Comparison of ENCODE assay signal across 9 cellular contexts in the genomic region with DNA sequence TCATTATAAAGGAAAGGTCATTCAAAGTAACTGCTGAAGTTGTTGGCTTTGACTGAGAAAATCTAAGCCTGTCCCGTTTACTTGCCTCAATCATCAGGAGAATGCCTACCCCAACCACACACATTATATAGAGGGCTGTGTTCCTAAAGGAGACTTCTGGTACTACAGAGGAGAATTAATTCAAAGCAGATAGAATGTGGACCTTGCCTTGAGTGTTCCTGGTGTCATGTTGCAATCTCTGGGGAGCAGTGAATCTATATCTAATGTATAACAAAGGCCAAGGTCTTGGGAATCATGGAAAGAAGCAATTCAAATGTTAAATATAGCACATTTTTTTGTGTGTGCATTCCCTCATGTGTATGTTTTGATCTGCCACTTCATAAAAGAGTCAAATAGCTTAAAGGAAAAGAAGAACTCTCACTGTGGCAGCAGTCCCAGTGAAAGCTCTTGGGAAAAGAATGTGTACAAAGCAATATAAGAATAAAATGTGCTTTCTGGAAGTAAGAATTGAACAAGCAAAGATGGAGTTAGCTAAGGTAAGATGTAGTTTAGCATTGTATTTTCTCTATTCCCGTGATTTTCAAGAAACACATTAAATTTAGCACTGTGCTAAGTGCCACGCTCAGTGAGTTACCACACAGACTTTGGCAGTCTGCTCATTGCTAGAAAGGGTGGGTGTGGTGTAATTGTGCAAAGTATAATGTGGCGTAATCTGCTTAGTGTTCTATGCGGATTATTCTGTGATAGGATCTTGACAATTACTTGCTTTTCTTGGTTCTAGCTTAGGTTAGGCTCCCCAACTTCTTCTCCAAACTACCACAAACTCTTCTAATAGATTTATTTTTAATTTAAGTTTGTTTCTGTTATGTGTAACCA. TPM values are rescaled to one million over a fixed set of nuclear protein-coding genes. Genes with fewer than 3 reads are reported as not detected.
A peak's percentile ranks its signal among the peaks of the same experiment; 100 is the strongest.
DNase-seq lines count a peak whose midpoint lies in the region; ATAC-seq and TF ChIP-seq lines count a peak whose summit lies in the region.
"Had no signal": no experiment of that assay in that cellular context is flagged by ENCODE, and none has a peak within 500 bp of the region (broad histone marks: within the 10 kb centered on the region; RNA-seq: fewer than 3 reads in every experiment).

No MANE protein-coding gene starts in this region.

- H3K9me2 ChIP-seq in SK-N-SH: no peaks in the 10 kb centered on the region

- no peaks in the 10 kb centered on the region for H3F3A ChIP-seq in SK-N-SH (replicated peaks; ENCODE audit: insufficient read depth)

- TF ChIP-seq EP300 in SK-N-SH (IDR thresholded peaks at IDR 0.05; ENCODE audit: borderline replicate concordance in 1 of 2, low read depth in 1 of 2, low read length in 1 of 2): no peak

- H3K79me2 ChIP-seq in SK-N-SH (ENCODE audit: insufficient read depth): no peaks in the 10 kb centered on the region

- H3K9me3 ChIP-seq in SK-N-SH: no peaks in the 10 kb centered on the region
- no peaks in the 10 kb centered on the region for H3K9me3 ChIP-seq in liver (ENCODE audit: control insufficient read depth in 4 of 4, low read length in 3 of 4)
- no peaks in the 10 kb centered on the region for H3K9me3 ChIP-seq in uterus

- WGBS in SK-N-SH (ENCODE audit: low lambda C conversion rate): 56% methylated on average over 5 of the region's 5 CpGs
- WGBS in liver: 39% methylated on average over 5 of the region's 5 CpGs

- H3K27ac ChIP-seq in SK-N-SH (ENCODE audit: low read depth in 2 of 2, low read length in 1 of 2) (no peak overlapping the region), coronary artery (peak overlapping the region; percentile 27 to 66), liver (ENCODE audit: low read depth in 1 of 2, low read length in 2 of 2) (peak overlapping the region; percentile 82 to 87), uterus (peak overlapping the region; percentile 10 to 44)

- H3K36me3 ChIP-seq in SK-N-SH (replicated peaks in 1 of 2; ENCODE audit: control insufficient read depth in 1 of 2, insufficient read depth in 2 of 2, low read length in 1 of 2) (no peaks in the 10 kb centered on the region), liver (ENCODE audit: control insufficient read depth in 4 of 4, insufficient read depth in 3 of 4, low read depth in 1 of 4, low read length in 3 of 4) (peaks cover 0 to 15% (median 10%) of the 10 kb centered on the region in 4 donors), uterus (no peaks in the 10 kb centered on the region)

- no peak overlapping the region for H2AFZ ChIP-seq in SK-N-SH (ENCODE audit: low read depth)

- TF ChIP-seq CTCF in SK-N-SH (IDR thresholded peaks at IDR 0.05): no peak
- no peak for TF ChIP-seq CTCF in coronary artery (IDR thresholded peaks at IDR 0.05)
- TF ChIP-seq CTCF in liver (IDR thresholded peaks at IDR 0.05; ENCODE audit: low read depth, low read length, missing input control): peak; percentile 25
- no peak for TF ChIP-seq CTCF in uterus (IDR thresholded peaks at IDR 0.05)

- CTCF ChIA-PET in SK-N-SH (lab: Yijun Ruan, JAX): no interaction called here

- no peak overlapping the region for H3K4me3 ChIP-seq in SK-N-SH (ENCODE audit: low read depth in 2 of 2, low read length in 1 of 2)
- no peak overlapping the region for H3K4me3 ChIP-seq in coronary artery
- H3K4me3 ChIP-seq in liver (ENCODE audit: low read depth in 1 of 3, low read length in 3 of 3): no peak overlapping the region
- no peak overlapping the region for H3K4me3 ChIP-seq in uterus

- TF ChIP-seq RAD21 in SK-N-SH (IDR thresholded peaks at IDR 0.05; ENCODE audit: low read length): no peak
- peak; percentile 36 to 48 for TF ChIP-seq RAD21 in liver (IDR thresholded peaks at IDR 0.05)

- H3K27me3 ChIP-seq in SK-N-SH (ENCODE audit: insufficient read depth): no peaks in the 10 kb centered on the region
- no peaks in the 10 kb centered on the region for H3K27me3 ChIP-seq in liver (ENCODE audit: control insufficient read depth in 4 of 4, insufficient read depth in 4 of 4, low read length in 3 of 4)
- no peaks in the 10 kb centered on the region for H3K27me3 ChIP-seq in uterus

- intact Hi-C loops in uterus (cut with DNase I; ENCODE audit: low total_unique reads): no loop called here

- H4K20me1 ChIP-seq in SK-N-SH (ENCODE audit: insufficient read depth): no peaks in the 10 kb centered on the region

- H3K4me2 ChIP-seq in SK-N-SH: no peak overlapping the region

- no peak for DNase-seq in SK-N-SH
- no peak for DNase-seq in coronary artery (ENCODE audit: low spot score)
- DNase-seq in uterus: peak; percentile 29 to 60

- TF ChIP-seq POLR2A in uterus (IDR thresholded peaks at IDR 0.05): no peak

- H3K4me1 ChIP-seq in SK-N-SH (ENCODE audit: control insufficient read depth in 1 of 2, insufficient read depth in 2 of 2, low read depth in 1 of 2, low read length in 1 of 2) (no peaks in the 10 kb centered on the region), liver (ENCODE audit: control insufficient read depth in 4 of 4, insufficient read depth in 4 of 4, low read length in 3 of 4) (peaks cover 0 to 77% (median 70%) of the 10 kb centered on the region in 4 donors), uterus (peaks cover 0 to 16% of the 10 kb centered on the region in 2 donors)

- H3K9ac ChIP-seq in SK-N-SH: no peak overlapping the region
- peak overlapping the region; percentile 2 to 54 for H3K9ac ChIP-seq in liver (ENCODE audit: low read depth in 1 of 2, low read length in 2 of 2)

- 0 out of 3 replicates have a peak, but pooled peaks have one; percentile 22 for ATAC-seq in SK-N-SH treated with all-trans-retinoic acid at 6 μM for 48 hours
- no peak for ATAC-seq in HG03025 (IDR thresholded peaks at IDR 0.05; ENCODE audit: low FRiP score, unreplicated experiment)
- ATAC-seq in HG02970 (IDR thresholded peaks at IDR 0.05; ENCODE audit: low FRiP score, unreplicated experiment): no peak
- ATAC-seq in GM18519 (IDR thresholded peaks at IDR 0.05; ENCODE audit: low FRiP score, unreplicated experiment): no peak

- POLR2A ChIA-PET in SK-N-SH (lab: Yijun Ruan, JAX): no interaction called here

TF ChIP-seq in SK-N-SH treated with all-trans-retinoic acid at 6 μM for 48 hours, 23 proteins besides CTCF, POLR2A, EP300 and RAD21:
- no peak for TF ChIP-seq RARB (CRISPR knock-in tag; IDR thresholded peaks at IDR 0.05)

TF ChIP-seq in SK-N-SH, 30 proteins besides CTCF, POLR2A, EP300 and RAD21:
- TF ChIP-seq GATA2 (CRISPR knock-in tag; IDR thresholded peaks at IDR 0.05) (no peak), ELF1 (IDR thresholded peaks at IDR 0.05) (no peak), NRF1 (IDR thresholded peaks at IDR 0.05; ENCODE audit: low read depth, low read length) (no peak), RFX5 (IDR thresholded peaks at IDR 0.05; ENCODE audit: low read length) (no peak)
- TF ChIP-seq, protein P1, sequence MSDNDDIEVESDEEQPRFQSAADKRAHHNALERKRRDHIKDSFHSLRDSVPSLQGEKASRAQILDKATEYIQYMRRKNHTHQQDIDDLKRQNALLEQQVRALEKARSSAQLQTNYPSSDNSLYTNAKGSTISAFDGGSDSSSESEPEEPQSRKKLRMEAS (IDR thresholded peaks at IDR 0.05; ENCODE audit: low read depth): no peak

TF ChIP-seq in liver, 16 proteins besides CTCF, POLR2A, EP300 and RAD21:
- TF ChIP-seq YY1 (IDR thresholded peaks at IDR 0.05): peak; percentile 26
- peak; percentile 56 to 57 for TF ChIP-seq HNF4A (conservative IDR thresholded peaks at IDR 0.05)
- TF ChIP-seq JUND (IDR thresholded peaks at IDR 0.05): peak in 1 of 2 donors; percentile 46
- TF ChIP-seq NR2F2 (IDR thresholded peaks at IDR 0.05): no peak
- TF ChIP-seq GABPA (IDR thresholded peaks at IDR 0.05 in 1 of 2, conservative IDR thresholded peaks at IDR 0.05 in 1 of 2): no peak
- peak; percentile 38 to 42 for TF ChIP-seq RXRA (IDR thresholded peaks at IDR 0.05)
- TF ChIP-seq TAF1 (conservative IDR thresholded peaks at IDR 0.05): no peak
- peak; percentile 15 for TF ChIP-seq SP1 (IDR thresholded peaks at IDR 0.05)
- no peak for TF ChIP-seq EGR1 (IDR thresholded peaks at IDR 0.05; ENCODE audit: low read depth in 2 of 2)
- TF ChIP-seq HNF4G (IDR thresholded peaks at IDR 0.05): peak; percentile 10
- no peak for TF ChIP-seq ATF3 (IDR thresholded peaks at IDR 0.05)

RNA-seq across cellular contexts. Expression of gene ADH6, which starts 13.7 kb away (rescaled TPM):
- not detected in 2 replicates for polyA plus RNA-seq in SK-N-SH (2012; rRNA removed)
- not detected in 2 replicates for polyA plus RNA-seq in SK-N-SH (2012; cell fraction: cytosol; rRNA removed)
- polyA plus RNA-seq in SK-N-SH (2012; cell fraction: nucleus; rRNA removed): not detected in 2 replicates
- 100 to 1,000 TPM; 115 to 163 TPM for total RNA-seq in liver
- 10 to 100 TPM; 36.7 to 98.2 TPM for polyA plus RNA-seq in liver
- 1 to 10 TPM in 1 of 4 donors, not detected in 3; 3.4 TPM for total RNA-seq in uterus
- total RNA-seq: activated T-helper 1 cell treated with anti-CD3 and anti-CD28 coated beads, Interleukin-12 subunit alpha, Interleukin-12 subunit beta, Interleukin-2, Interleukin-4 antibody, amounts not matched to agents 30 ng/mL and 10 ng/mL and 1 ng/mL, durations not matched to agents 14 hours and 24 hours and 36 hours had no signal

Comparison
In these comparisons a context has a peak if more than half of its experiments do, and no peak if none do; other contexts are left out.
1. DNase-seq: peak in uterus (2 of 2); none in SK-N-SH (single experiment) and coronary artery (single experiment).
2. H3K27ac ChIP-seq: peak in coronary artery (2 of 2), liver (2 of 2) and uterus (2 of 2); none in SK-N-SH (0 of 2).
3. RNA of gene ADH6, which starts 13.7 kb away (total RNA-seq): 115 to 163 TPM in liver; 3.4 TPM in uterus; every median in the first group is over 10 times any median in the second.